In genomic region chrX:19709812-19710518, GRCh38 we compare ENCODE assay signal across 12 cellular contexts.
DNase-seq lines count a peak whose midpoint lies in the region; ATAC-seq and TF ChIP-seq lines count a peak whose summit lies in the region.
"Had no signal": no experiment of that assay in that cellular context is flagged by ENCODE, and none has a peak within 500 bp of the region (broad histone marks: within the 10 kb centered on the region; RNA-seq: fewer than 3 reads in every experiment).

No MANE protein-coding gene starts in this region.

- in situ Hi-C loops in SK-MEL-5 (cut with HindIII; ENCODE audit: low pct_unique_long_range_greater_than_20kb, low sequenced_read_pairs) (no loop called here), transverse colon (cut with MboI; ENCODE audit: low pct_ligation_motif_present in 1 of 4, low pct_unique_long_range_greater_than_20kb in 1 of 4, low sequenced_read_pairs in 3 of 4) (no loop called here)

- H3K4me3 Mint-ChIP-seq in activated naive CD4-positive, alpha-beta T cell treated with anti-CD3 and anti-CD28 coated beads, Interleukin-2, amount 10 ng/mL, durations not matched to agents 7 days and 5 days, result no peak overlapping the region

- H3K9me3 ChIP-seq in transverse colon, result no peaks in the 10 kb centered on the region

- no peak overlapping the region for H3K27ac ChIP-seq in transverse colon
- H3K27ac ChIP-seq: cardiac muscle cell had no signal

- H3K27me3 ChIP-seq in transverse colon, result no peaks in the 10 kb centered on the region
- H3K27me3 ChIP-seq: cardiac muscle cell had no signal

- no peaks in the 10 kb centered on the region for H3K9me3 Mint-ChIP-seq in activated naive CD4-positive, alpha-beta T cell treated with anti-CD3 and anti-CD28 coated beads, Interleukin-2, amount 50 U/mL, for 72 hours
- H3K9me3 Mint-ChIP-seq in activated naive CD4-positive, alpha-beta T cell treated with anti-CD3 and anti-CD28 coated beads, Interleukin-2, amount 10 ng/mL, durations not matched to agents 7 days and 5 days, result no peaks in the 10 kb centered on the region

- no peak for TF ChIP-seq EP300 in transverse colon (IDR thresholded peaks at IDR 0.05; ENCODE audit: low read depth)

- no peaks in the 10 kb centered on the region for H3K4me1 ChIP-seq in transverse colon

- no peak for TF ChIP-seq CTCF in fibroblast of mammary gland (conservative IDR thresholded peaks at IDR 0.05; ENCODE audit: control insufficient read depth, insufficient read depth, low read depth, low read length)
- TF ChIP-seq CTCF in transverse colon (IDR thresholded peaks at IDR 0.05), result no peak

- H3K4me1 Mint-ChIP-seq in activated naive CD4-positive, alpha-beta T cell treated with anti-CD3 and anti-CD28 coated beads, Interleukin-2, amount 10 ng/mL, durations not matched to agents 7 days and 5 days, result peaks cover 30% of the 10 kb centered on the region

- H3K27me3 Mint-ChIP-seq in activated naive CD4-positive, alpha-beta T cell treated with anti-CD3 and anti-CD28 coated beads, Interleukin-2, amount 10 ng/mL, durations not matched to agents 7 days and 5 days, result no peaks in the 10 kb centered on the region

- H3K36me3 Mint-ChIP-seq in activated naive CD4-positive, alpha-beta T cell treated with anti-CD3 and anti-CD28 coated beads, Interleukin-2, amount 50 U/mL, for 72 hours, result peaks cover 0 to 5% of the 10 kb centered on the region in 2 donors
- H3K36me3 Mint-ChIP-seq in activated naive CD4-positive, alpha-beta T cell treated with anti-CD3 and anti-CD28 coated beads, Interleukin-2, amount 10 ng/mL, durations not matched to agents 7 days and 5 days, result peaks cover 22% of the 10 kb centered on the region

- peak in 1 of 2 donors; percentile 63 for ATAC-seq in activated naive CD4-positive, alpha-beta T cell treated with anti-CD3 and anti-CD28 coated beads, Interleukin-2, amount 50 U/mL, for 72 hours
- no peak for ATAC-seq in activated CD4-positive, CD25-positive, alpha-beta regulatory T cell treated with anti-CD3 and anti-CD28 coated beads, Interleukin-2, amount 50 U/mL, for 24 hours
- ATAC-seq: right cardiac atrium had no signal

- DNase-seq in activated naive CD4-positive, alpha-beta T cell treated with anti-CD3 and anti-CD28 coated beads, Interleukin-2, amount 50 U/mL, for 72 hours (ENCODE audit: low spot score in 2 of 2), result no peak
- DNase-seq in activated naive CD4-positive, alpha-beta T cell treated with anti-CD3 and anti-CD28 coated beads, Interleukin-2, amount 10 ng/mL, durations not matched to agents 7 days and 5 days, result no peak
- DNase-seq in SK-MEL-5 (ENCODE audit: low read depth, low spot score) (peak; percentile 19), fibroblast of mammary gland (ENCODE audit: low read depth) (peak; percentile 97), smooth muscle cell of the brain vasculature (ENCODE audit: low read depth, low spot score) (peak; percentile 6), NCI-H1436 (lab: John Stamatoyannopoulos, UW) (no peak), transverse colon (no peak)
- DNase-seq: right cardiac atrium, RPMI8226 had no signal

- H3K4me3 ChIP-seq in fibroblast of mammary gland (ENCODE audit: control insufficient read depth, low read depth, low read length), result no peak overlapping the region
- no peak overlapping the region for H3K4me3 ChIP-seq in transverse colon
- H3K4me3 ChIP-seq: cardiac muscle cell, GM12878 had no signal

- intact Hi-C loops in transverse colon (cut with DNase I; ENCODE audit: low total_unique reads), result no loop called here

- no peaks in the 10 kb centered on the region for H3K36me3 ChIP-seq in transverse colon
- H3K36me3 ChIP-seq: cardiac muscle cell had no signal

- CTCF ChIA-PET in activated naive CD4-positive, alpha-beta T cell treated with anti-CD3 and anti-CD28 coated beads, Interleukin-2, amount 10 ng/mL, durations not matched to agents 7 days and 5 days (lab: Charles Lee), result no interaction called here

- WGBS in transverse colon (ENCODE audit: low coverage in 1 of 2), 2 donors, result 90% methylated on average over 9 of the region's 9 CpGs; no CpG with 5 or more reads in 1 of the 2 donors

- no peak for TF ChIP-seq POLR2A in transverse colon (IDR thresholded peaks at IDR 0.05)

- peak overlapping the region; percentile 73 to 82 for H3K27ac Mint-ChIP-seq in activated naive CD4-positive, alpha-beta T cell treated with anti-CD3 and anti-CD28 coated beads, Interleukin-2, amount 50 U/mL, for 72 hours
- H3K27ac Mint-ChIP-seq in activated naive CD4-positive, alpha-beta T cell treated with anti-CD3 and anti-CD28 coated beads, Interleukin-2, amount 10 ng/mL, durations not matched to agents 7 days and 5 days, result no peak overlapping the region

Comparison
In these comparisons a context has a peak if more than half of its experiments do, and no peak if none do; other contexts are left out.
1. DNase-seq: peak in SK-MEL-5 (single experiment), fibroblast of mammary gland (single experiment) and smooth muscle cell of the brain vasculature (single experiment); none in activated naive CD4-positive, alpha-beta T cell treated with anti-CD3 and anti-CD28 coated beads, Interleukin-2, amount 50 U/mL, for 72 hours (0 of 2), activated naive CD4-positive, alpha-beta T cell treated with anti-CD3 and anti-CD28 coated beads, Interleukin-2, amount 10 ng/mL, durations not matched to agents 7 days and 5 days (single experiment), NCI-H1436 (single experiment) and transverse colon (single experiment).